In genomic region chr6:53062369-53062639, GRCh38 we compare ENCODE assay signal across 9 cellular contexts. TPM values are rescaled to one million over a fixed set of nuclear protein-coding genes. Genes with fewer than 3 reads are reported as not detected.
A peak's percentile ranks its signal among the peaks of the same experiment; 100 is the strongest.
DNase-seq lines count a peak whose midpoint lies in the region; ATAC-seq and TF ChIP-seq lines count a peak whose summit lies in the region.
"Had no signal": no experiment of that assay in that cellular context is flagged by ENCODE, and none has a peak within 500 bp of the region (broad histone marks: within the 10 kb centered on the region; RNA-seq: fewer than 3 reads in every experiment).

No MANE protein-coding gene starts in this region.

- H3K4me1 Mint-ChIP-seq in activated CD4-positive, alpha-beta T cell treated with anti-CD3 and anti-CD28 coated beads, Interleukin-2, amount 10 ng/mL, durations not matched to agents 24 days and 14 days = peaks cover 53% of the 10 kb centered on the region
- H3K4me1 Mint-ChIP-seq in activated CD8-positive, alpha-beta T cell treated with anti-CD3 and anti-CD28 coated beads for 36 hours (ENCODE audit: low read depth) = peaks cover 56% of the 10 kb centered on the region

- H3K27ac Mint-ChIP-seq in activated CD4-positive, alpha-beta T cell treated with anti-CD3 and anti-CD28 coated beads, Interleukin-2, amount 10 ng/mL, durations not matched to agents 24 days and 14 days = peak overlapping the region; percentile 74
- H3K27ac Mint-ChIP-seq in activated CD8-positive, alpha-beta T cell treated with anti-CD3 and anti-CD28 coated beads for 36 hours = peak overlapping the region; percentile 90

- no peaks in the 10 kb centered on the region for H3K27me3 Mint-ChIP-seq in activated CD4-positive, alpha-beta T cell treated with anti-CD3 and anti-CD28 coated beads, Interleukin-2, amount 10 ng/mL, durations not matched to agents 24 days and 14 days
- H3K27me3 Mint-ChIP-seq in activated CD8-positive, alpha-beta T cell treated with anti-CD3 and anti-CD28 coated beads for 36 hours = no peaks in the 10 kb centered on the region
- H3K27me3 Mint-ChIP-seq: dendritic cell treated with granulocyte-macrophage colony-stimulating factor and Interleukin-4, amounts not matched to agents 40 ng/mL and 50 ng/mL, for 4 days had no signal

- POLR2A ChIA-PET in activated CD8-positive, alpha-beta T cell treated with anti-CD3 and anti-CD28 coated beads for 36 hours (lab: Charles Lee) = no interaction called here

- peak overlapping the region; percentile 93 for H3K4me3 Mint-ChIP-seq in activated CD4-positive, alpha-beta T cell treated with anti-CD3 and anti-CD28 coated beads, Interleukin-2, amount 10 ng/mL, durations not matched to agents 24 days and 14 days
- H3K4me3 Mint-ChIP-seq in activated CD8-positive, alpha-beta T cell treated with anti-CD3 and anti-CD28 coated beads for 36 hours = peak overlapping the region; percentile 91

- no peak for ATAC-seq in activated CD8-positive, alpha-beta T cell treated with anti-CD3 and anti-CD28 coated beads for 36 hours
- ATAC-seq in left colon = peak; percentile 18

- H3K36me3 Mint-ChIP-seq in activated CD4-positive, alpha-beta T cell treated with anti-CD3 and anti-CD28 coated beads, Interleukin-2, amount 10 ng/mL, durations not matched to agents 24 days and 14 days (ENCODE audit: low read depth) = peaks cover 4% of the 10 kb centered on the region
- H3K36me3 Mint-ChIP-seq in activated CD8-positive, alpha-beta T cell treated with anti-CD3 and anti-CD28 coated beads for 36 hours (ENCODE audit: low read depth) = peaks cover 2% of the 10 kb centered on the region

- CTCF ChIA-PET in activated CD8-positive, alpha-beta T cell treated with anti-CD3 and anti-CD28 coated beads for 36 hours (lab: Charles Lee) = no interaction called here

- no peak for DNase-seq in activated CD4-positive, alpha-beta T cell treated with anti-CD3 and anti-CD28 coated beads, Interleukin-2, amount 10 ng/mL, durations not matched to agents 24 days and 14 days
- no peak for DNase-seq in activated CD4-positive, alpha-beta T cell treated with anti-CD3 and anti-CD28 coated beads, Interleukin-2, amount 50 U/mL, for 48 hours
- no peak for DNase-seq in activated CD8-positive, alpha-beta T cell treated with anti-CD3 and anti-CD28 coated beads for 36 hours
- DNase-seq in left colon (no peak), substantia nigra (lab: John Stamatoyannopoulos, UW) (no peak), NCI-H2196 treated with DMSO at 0.1 percent for 48 hours (lab: John Stamatoyannopoulos, UW; ENCODE audit: unreplicated experiment) (no peak), NCI-H1092 treated with DMSO at 0.1 percent for 48 hours (lab: John Stamatoyannopoulos, UW) (no peak), NCI-H187 (lab: John Stamatoyannopoulos, UW) (no peak)

- no peaks in the 10 kb centered on the region for H3K9me3 Mint-ChIP-seq in activated CD4-positive, alpha-beta T cell treated with anti-CD3 and anti-CD28 coated beads, Interleukin-2, amount 10 ng/mL, durations not matched to agents 24 days and 14 days
- H3K9me3 Mint-ChIP-seq in activated CD8-positive, alpha-beta T cell treated with anti-CD3 and anti-CD28 coated beads for 36 hours = no peaks in the 10 kb centered on the region
- H3K9me3 Mint-ChIP-seq: dendritic cell treated with granulocyte-macrophage colony-stimulating factor and Interleukin-4, amounts not matched to agents 40 ng/mL and 50 ng/mL, for 4 days had no signal

- TF ChIP-seq CTCF in activated CD8-positive, alpha-beta T cell treated with anti-CD3 and anti-CD28 coated beads for 36 hours (IDR thresholded peaks at IDR 0.05) = no peak

- intact Hi-C loops in activated CD4-positive, alpha-beta T cell treated with anti-CD3 and anti-CD28 coated beads, Interleukin-2, amount 10 ng/mL, durations not matched to agents 24 days and 14 days (cut with micrococcal nuclease) = no loop called here
- intact Hi-C loops in activated CD8-positive, alpha-beta T cell treated with anti-CD3 and anti-CD28 coated beads for 36 hours (cut with micrococcal nuclease) = no loop called here
- intact Hi-C loops in left colon (cut with DNase I, micrococcal nuclease) = no loop called here

- peak overlapping the region; percentile 98 for H3K27ac ChIP-seq in substantia nigra (ENCODE audit: low read depth, low read length, poor library complexity, severe bottlenecking)

RNA-seq across cellular contexts. Expression of gene CILK1, which starts 0.7 kb away (rescaled TPM):
- 10.2 TPM in 2 replicates for total RNA-seq in activated CD4-positive, alpha-beta T cell treated with anti-CD3 and anti-CD28 coated beads, Interleukin-2, amount 10 ng/mL, durations not matched to agents 24 days and 14 days
- total RNA-seq in activated CD8-positive, alpha-beta T cell treated with anti-CD3 and anti-CD28 coated beads for 36 hours = 1 to 10 TPM; 6.2 to 6.6 TPM
- 10 to 100 TPM; 17.7 to 19.6 TPM for total RNA-seq in left colon

RNA-seq across cellular contexts. Expression of gene FBXO9, which starts 2.9 kb away (rescaled TPM):
- 65.2 and 67.1 TPM in 2 replicates for total RNA-seq in activated CD4-positive, alpha-beta T cell treated with anti-CD3 and anti-CD28 coated beads, Interleukin-2, amount 10 ng/mL, durations not matched to agents 24 days and 14 days
- total RNA-seq in activated CD8-positive, alpha-beta T cell treated with anti-CD3 and anti-CD28 coated beads for 36 hours = 10 to 100 TPM; 40.8 to 41.6 TPM
- 10 to 100 TPM; 70.5 to 93.6 TPM for total RNA-seq in left colon
